20 cellular contexts compared by ENCODE assay signal in the genomic region with DNA sequence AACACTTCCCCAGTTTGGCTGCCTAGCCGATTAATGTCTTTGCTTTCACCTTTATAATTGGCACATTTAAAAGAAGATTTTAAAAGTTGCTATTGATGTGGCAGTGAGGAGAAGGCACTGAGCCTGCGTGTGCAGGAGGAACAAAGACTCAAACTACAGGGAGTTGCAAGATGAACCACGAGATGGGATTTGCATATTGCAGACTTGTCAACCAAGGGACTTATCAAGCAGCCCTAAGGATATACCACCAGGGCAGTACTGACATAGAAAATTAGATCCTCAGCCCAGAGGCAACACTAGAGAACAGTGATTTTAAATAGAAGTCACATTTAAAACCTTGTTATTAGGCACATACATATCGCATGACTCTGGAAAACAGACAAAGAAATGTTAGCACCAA.
A peak's percentile ranks its signal among the peaks of the same experiment; 100 is the strongest.
DNase-seq lines count a peak whose midpoint lies in the region; TF ChIP-seq lines count a peak whose summit lies in the region.
"Had no signal": no experiment of that assay in that cellular context is flagged by ENCODE, and none has a peak within 500 bp of the region (broad histone marks: within the 10 kb centered on the region; RNA-seq: fewer than 3 reads in every experiment).

No MANE protein-coding gene starts in this region.

- no peak overlapping the region for H3K27ac Mint-ChIP-seq in endodermal cell
- H3K27ac Mint-ChIP-seq in activated T-helper 2 cell treated with anti-CD3 and anti-CD28 coated beads, Interferon-gamma antibody, Interleukin-2, Interleukin-4, amounts not matched to agents 10 μg/mL and 5 μg/mL and 100 μg/mL, durations not matched to agents 14 hours and 24 hours and 36 hours, result no peak overlapping the region
- H3K27ac Mint-ChIP-seq: CD14-positive monocyte, HFFc6 had no signal

- H3K36me3 ChIP-seq in BLaER1 treated with 17β-estradiol and CSF1 and Interleukin-3, amounts not matched to agents 10 nM and 100 nM, result no peaks in the 10 kb centered on the region; a peak in 1 of 22 replicates
- H3K36me3 ChIP-seq in endodermal cell (ENCODE audit: control insufficient read depth, insufficient read depth, low read length), result no peaks in the 10 kb centered on the region
- H3K36me3 ChIP-seq in smooth muscle cell (ENCODE audit: low read depth), result no peaks in the 10 kb centered on the region

- peaks cover 11 to 55% (median 41%) of the 10 kb centered on the region in 10 experiments for H3K4me1 ChIP-seq in BLaER1 treated with 17β-estradiol and CSF1 and Interleukin-3, amounts not matched to agents 10 nM and 100 nM
- H3K4me1 ChIP-seq in endodermal cell (ENCODE audit: control insufficient read depth, insufficient read depth, low read length) (peaks cover under 1% of the 10 kb centered on the region), smooth muscle cell (ENCODE audit: low read depth) (peaks cover 65% of the 10 kb centered on the region)

- H3K79me2 ChIP-seq in smooth muscle cell (ENCODE audit: low read depth), result no peaks in the 10 kb centered on the region

- H3K27ac ChIP-seq in BLaER1 treated with 17β-estradiol and CSF1 and Interleukin-3, amounts not matched to agents 10 nM and 100 nM, result no peak overlapping the region
- peak overlapping the region; percentile 64 for H3K27ac ChIP-seq in endodermal cell (ENCODE audit: low read depth, low read length)
- peak overlapping the region; percentile 57 for H3K27ac ChIP-seq in smooth muscle cell (ENCODE audit: low read depth)
- H3K27ac ChIP-seq: KMS-11 had no signal

- WGBS in endodermal cell (ENCODE audit: insufficient coverage in 1 of 2, insufficient read length in 1 of 2), 2 experiments, result 60 to 85% methylated on average over 2 to 4 of the region's 4 CpGs
- 76% methylated on average over 4 of the region's 4 CpGs for WGBS in smooth muscle cell (ENCODE audit: low lambda C conversion rate)

- H3K9me3 ChIP-seq in BLaER1 treated with 17β-estradiol and CSF1 and Interleukin-3, amounts not matched to agents 10 nM and 100 nM (replicated peaks in 1 of 11), result peaks cover 0 to 39% (median 9%) of the 10 kb centered on the region in 11 experiments; a peak in 11 of 22 replicates
- H3K9me3 ChIP-seq in endodermal cell (ENCODE audit: control insufficient read depth, low read length) (no peaks in the 10 kb centered on the region), smooth muscle cell (replicated peaks; ENCODE audit: low read depth) (no peaks in the 10 kb centered on the region)
- H3K9me3 ChIP-seq: SK-N-SH had no signal

- no peak overlapping the region for H3K4me3 ChIP-seq in BLaER1 treated with 17β-estradiol and CSF1 and Interleukin-3, amounts not matched to agents 10 nM and 100 nM
- no peak overlapping the region for H3K4me3 ChIP-seq in endodermal cell (ENCODE audit: low read length)
- H3K4me3 ChIP-seq in smooth muscle cell, result no peak overlapping the region

- H3K27me3 Mint-ChIP-seq in endodermal cell (ENCODE audit: insufficient read depth), result no peaks in the 10 kb centered on the region
- no peaks in the 10 kb centered on the region for H3K27me3 Mint-ChIP-seq in activated T-helper 2 cell treated with anti-CD3 and anti-CD28 coated beads, Interferon-gamma antibody, Interleukin-2, Interleukin-4, amounts not matched to agents 10 μg/mL and 5 μg/mL and 100 μg/mL, durations not matched to agents 14 hours and 24 hours and 36 hours (ENCODE audit: low read depth)

- no peaks in the 10 kb centered on the region for H3K9me3 Mint-ChIP-seq in endodermal cell
- H3K9me3 Mint-ChIP-seq in activated T-helper 2 cell treated with anti-CD3 and anti-CD28 coated beads, Interferon-gamma antibody, Interleukin-2, Interleukin-4, amounts not matched to agents 10 μg/mL and 5 μg/mL and 100 μg/mL, durations not matched to agents 14 hours and 24 hours and 36 hours, result no peaks in the 10 kb centered on the region
- H3K9me3 Mint-ChIP-seq: HFFc6 had no signal

- H3K36me3 Mint-ChIP-seq in endodermal cell (ENCODE audit: low read depth), result no peaks in the 10 kb centered on the region
- no peaks in the 10 kb centered on the region for H3K36me3 Mint-ChIP-seq in activated T-helper 2 cell treated with anti-CD3 and anti-CD28 coated beads, Interferon-gamma antibody, Interleukin-2, Interleukin-4, amounts not matched to agents 10 μg/mL and 5 μg/mL and 100 μg/mL, durations not matched to agents 14 hours and 24 hours and 36 hours (ENCODE audit: low read depth)
- H3K36me3 Mint-ChIP-seq: CD14-positive monocyte had no signal

- H3K9ac ChIP-seq in BLaER1 treated with 17β-estradiol and CSF1 and Interleukin-3, amounts not matched to agents 10 nM and 100 nM, result no peak overlapping the region
- H3K9ac ChIP-seq in endodermal cell (ENCODE audit: extremely low read depth, low read length, poor library complexity, severe bottlenecking) (no peak overlapping the region), smooth muscle cell (ENCODE audit: low read depth) (no peak overlapping the region)
- H3K9ac ChIP-seq: KMS-11, SK-N-SH had no signal

- H3K4me2 ChIP-seq in BLaER1 treated with 17β-estradiol and CSF1 and Interleukin-3, amounts not matched to agents 10 nM and 100 nM, result peak overlapping the region in 8 of 11 experiments; percentile 7 to 96 (median 30); a peak in 12 of 22 replicates
- peak overlapping the region; percentile 33 for H3K4me2 ChIP-seq in smooth muscle cell
- H3K4me2 ChIP-seq: KMS-11, SK-N-SH had no signal

- H3K4me3 Mint-ChIP-seq in endodermal cell, result no peak overlapping the region
- no peak overlapping the region for H3K4me3 Mint-ChIP-seq in activated T-helper 2 cell treated with anti-CD3 and anti-CD28 coated beads, Interferon-gamma antibody, Interleukin-2, Interleukin-4, amounts not matched to agents 10 μg/mL and 5 μg/mL and 100 μg/mL, durations not matched to agents 14 hours and 24 hours and 36 hours (ENCODE audit: low read depth)
- H3K4me3 Mint-ChIP-seq: CD14-positive monocyte, HFFc6 had no signal

- intact Hi-C loops in activated T-helper 2 cell treated with anti-CD3 and anti-CD28 coated beads, Interferon-gamma antibody, Interleukin-2, Interleukin-4, amounts not matched to agents 10 μg/mL and 5 μg/mL and 100 μg/mL, durations not matched to agents 14 hours and 24 hours and 36 hours (cut with micrococcal nuclease), result no loop called here

- no peak overlapping the region for H2AFZ ChIP-seq in smooth muscle cell (ENCODE audit: low read depth)

- H3K4me1 Mint-ChIP-seq in endodermal cell, result peaks cover 37% of the 10 kb centered on the region
- H3K4me1 Mint-ChIP-seq in activated T-helper 2 cell treated with anti-CD3 and anti-CD28 coated beads, Interferon-gamma antibody, Interleukin-2, Interleukin-4, amounts not matched to agents 10 μg/mL and 5 μg/mL and 100 μg/mL, durations not matched to agents 14 hours and 24 hours and 36 hours (ENCODE audit: low read depth), result peaks cover 13% of the 10 kb centered on the region
- H3K4me1 Mint-ChIP-seq: CD14-positive monocyte had no signal

- DNase-seq in MV-4-11 (lab: John Stamatoyannopoulos, UW) (peak; percentile 22), endodermal cell (no peak), smooth muscle cell (lab: John Stamatoyannopoulos, UW; ENCODE audit: unreplicated experiment) (no peak), kidney glomerular epithelial cell (lab: John Stamatoyannopoulos, UW) (no peak), NOMO-1 (lab: John Stamatoyannopoulos, UW; ENCODE audit: unreplicated experiment in 2 of 2) (no peak)
- DNase-seq in activated T-helper 2 cell treated with anti-CD3 and anti-CD28 coated beads, Interferon-gamma antibody, Interleukin-2, Interleukin-4, amounts not matched to agents 10 μg/mL and 5 μg/mL and 100 μg/mL, durations not matched to agents 14 hours and 24 hours and 36 hours (ENCODE audit: low spot score), result no peak
- DNase-seq: AML-193; EL; GF-D8; HFFc6; IMR-90; NCI-H1417 treated with DMSO at 0.1 percent for 48 hours; NCI-H187 treated with DMSO at 0.1 percent for 48 hours; NCI-H748 treated with DMSO at 0.1 percent for 48 hours; NK-92 treated with Interleukin-12 subunit alpha and Interleukin-12 subunit beta, amount 100 ng/mL, for 24 hours; SIG-M5; SK-N-SH had no signal

- TF ChIP-seq CTCF in endodermal cell (conservative IDR thresholded peaks at IDR 0.05) (no peak), smooth muscle cell (IDR thresholded peaks at IDR 0.05; ENCODE audit: borderline replicate concordance, insufficient read depth, poor library complexity, severe bottlenecking) (no peak)

- H4K20me1 ChIP-seq in BLaER1 treated with 17β-estradiol and CSF1 and Interleukin-3, amounts not matched to agents 10 nM and 100 nM, result no peaks in the 10 kb centered on the region
- H4K20me1 ChIP-seq in smooth muscle cell (ENCODE audit: low read depth), result no peaks in the 10 kb centered on the region

- H3F3A ChIP-seq in smooth muscle cell (ENCODE audit: low read depth), result peaks cover 4% of the 10 kb centered on the region

- H3K27me3 ChIP-seq in BLaER1 treated with 17β-estradiol and CSF1 and Interleukin-3, amounts not matched to agents 10 nM and 100 nM, result no peaks in the 10 kb centered on the region
- no peaks in the 10 kb centered on the region for H3K27me3 ChIP-seq in endodermal cell (ENCODE audit: control insufficient read depth, insufficient read depth, low read length, poor library complexity, severe bottlenecking)
- H3K27me3 ChIP-seq in smooth muscle cell (ENCODE audit: low read depth), result no peaks in the 10 kb centered on the region

Comparison
In these comparisons a context has a peak if more than half of its experiments do, and no peak if none do; other contexts are left out.
1. H3K27ac ChIP-seq: peak in endodermal cell (single experiment) and smooth muscle cell (single experiment); none in BLaER1 treated with 17β-estradiol and CSF1 and Interleukin-3, amounts not matched to agents 10 nM and 100 nM (0 of 11).